In the genomic region with DNA sequence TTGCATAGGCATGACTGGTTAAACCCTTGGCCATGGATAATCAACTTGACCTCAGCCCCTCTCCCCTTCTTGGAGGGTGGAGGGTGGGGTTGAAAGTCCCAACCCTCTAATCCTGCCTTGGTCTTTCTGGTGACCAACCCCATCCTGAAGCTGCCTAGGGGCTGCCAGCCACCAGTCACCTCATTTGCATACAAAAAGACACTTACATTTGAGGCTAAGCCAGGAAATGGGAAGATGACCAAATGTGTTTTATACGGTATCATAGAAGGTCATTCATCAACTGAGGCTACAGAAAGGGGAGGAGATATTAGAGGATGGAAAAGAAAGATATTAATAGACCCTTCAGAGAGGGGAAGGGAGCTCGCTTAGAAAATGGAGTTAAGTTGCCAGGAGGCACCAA, we compare ENCODE assay signal across 26 cellular contexts.
DNase-seq lines count a peak whose midpoint lies in the region; ATAC-seq, FAIRE-seq and TF ChIP-seq lines count a peak whose summit lies in the region.
"Had no signal": no experiment of that assay in that cellular context is flagged by ENCODE, and none has a peak within 500 bp of the region (broad histone marks: within the 10 kb centered on the region; RNA-seq: fewer than 3 reads in every experiment).

No MANE protein-coding gene starts in this region.

- POLR2A ChIA-PET in activated naive CD8-positive, alpha-beta T cell treated with anti-CD3 and anti-CD28 coated beads, Interleukin-2, amount 10 ng/mL, durations not matched to agents 7 days and 5 days (lab: Charles Lee), result no interaction called here

- H3K27ac Mint-ChIP-seq in activated T-cell treated with anti-CD3 and anti-CD28 coated beads, Interleukin-2, amount 50 U/mL, for 72 hours, result peak overlapping the region; percentile 56
- H3K27ac Mint-ChIP-seq in activated naive CD8-positive, alpha-beta T cell treated with anti-CD3 and anti-CD28 coated beads, Interleukin-2, amount 10 ng/mL, durations not matched to agents 7 days and 5 days, result peak overlapping the region; percentile 54
- H3K27ac Mint-ChIP-seq: endodermal cell, nephron had no signal

- peak overlapping the region; percentile 10 to 39 for H3K4me3 Mint-ChIP-seq in activated T-cell treated with anti-CD3 and anti-CD28 coated beads, Interleukin-2, amount 50 U/mL, for 72 hours
- no peak overlapping the region for H3K4me3 Mint-ChIP-seq in activated T-cell treated with anti-CD3 and anti-CD28 coated beads, Interleukin-2, amount 50 U/mL, for 4 hours
- H3K4me3 Mint-ChIP-seq in activated naive CD8-positive, alpha-beta T cell treated with anti-CD3 and anti-CD28 coated beads, Interleukin-2, amount 10 ng/mL, durations not matched to agents 7 days and 5 days, result no peak overlapping the region
- H3K4me3 Mint-ChIP-seq: endodermal cell, nephron had no signal

- no peaks in the 10 kb centered on the region for H3K79me1 ChIP-seq in trophoblast cell (ENCODE audit: low read length)

- intact Hi-C loops in cardiac septum (cut with DNase I), result no loop called here

- no peak overlapping the region for H3K18ac ChIP-seq in trophoblast cell (ENCODE audit: low read length)

- no peaks in the 10 kb centered on the region for H3K27me3 Mint-ChIP-seq in activated T-cell treated with anti-CD3 and anti-CD28 coated beads, Interleukin-2, amount 50 U/mL, for 72 hours (ENCODE audit: low read depth)
- no peaks in the 10 kb centered on the region for H3K27me3 Mint-ChIP-seq in activated T-cell treated with anti-CD3 and anti-CD28 coated beads, Interleukin-2, amount 50 U/mL, for 4 hours (ENCODE audit: low read depth)
- no peaks in the 10 kb centered on the region for H3K27me3 Mint-ChIP-seq in activated naive CD8-positive, alpha-beta T cell treated with anti-CD3 and anti-CD28 coated beads, Interleukin-2, amount 10 ng/mL, durations not matched to agents 7 days and 5 days
- H3K27me3 Mint-ChIP-seq: IgD-negative memory B cell had no signal

- peak overlapping the region; percentile 52 for H2BK12ac ChIP-seq in trophoblast cell (ENCODE audit: low read length)

- no peak overlapping the region for H3K23ac ChIP-seq in trophoblast cell (ENCODE audit: low read length)

- DNase-seq in activated T-cell treated with anti-CD3 and anti-CD28 coated beads, Interleukin-2, amount 50 U/mL, for 72 hours, result no peak
- no peak for DNase-seq in activated T-cell treated with anti-CD3 and anti-CD28 coated beads, Interleukin-2, amount 50 U/mL, for 4 hours
- DNase-seq in GM12891 (ENCODE audit: insufficient read length, low spot score), result no peak
- DNase-seq in activated naive CD8-positive, alpha-beta T cell treated with anti-CD3 and anti-CD28 coated beads, Interleukin-2, amount 10 ng/mL, durations not matched to agents 7 days and 5 days, result no peak
- no peak for DNase-seq in trophoblast cell
- DNase-seq in cardiac septum (ENCODE audit: low spot score), result no peak
- no peak for DNase-seq in T-helper 2 cell
- DNase-seq: activated T-cell treated with anti-CD3 and anti-CD28 coated beads, Interleukin-2, amount 50 U/mL, for 48 hours; DMS 273 treated with DMSO at 0.1 percent for 48 hours; endodermal cell; HCEC 1CT; NCI-H1417; NCI-H2081 treated with DMSO at 0.1 percent for 48 hours; NCI-H510A; PC-9; right lobe of liver; SHP77 treated with DMSO at 0.1 percent for 48 hours; stimulated activated CD4-positive, alpha-beta T cell treated with anti-CD3 and anti-CD28 coated beads, Interleukin-15, amount 100 ng/mL, for 24 hours had no signal

- H3K4me2 ChIP-seq in trophoblast cell (ENCODE audit: low read length), result no peak overlapping the region
- H3K4me2 ChIP-seq: BLaER1 treated with 17β-estradiol and CSF1 and Interleukin-3, amounts not matched to agents 10 nM and 100 nM; PC-9 had no signal

- H4K91ac ChIP-seq in trophoblast cell (ENCODE audit: low read depth, low read length), result no peak overlapping the region

- no peak overlapping the region for H3K9ac ChIP-seq in trophoblast cell (ENCODE audit: low read length)
- H3K9ac ChIP-seq: BLaER1 treated with 17β-estradiol and CSF1 and Interleukin-3, amounts not matched to agents 10 nM and 100 nM; parathyroid adenoma had no signal

- H3K4me1 Mint-ChIP-seq in activated T-cell treated with anti-CD3 and anti-CD28 coated beads, Interleukin-2, amount 50 U/mL, for 72 hours (ENCODE audit: low read depth), result peaks cover 87% of the 10 kb centered on the region
- H3K4me1 Mint-ChIP-seq in activated T-cell treated with anti-CD3 and anti-CD28 coated beads, Interleukin-2, amount 50 U/mL, for 4 hours (ENCODE audit: low read depth), result peaks cover 82% of the 10 kb centered on the region
- H3K4me1 Mint-ChIP-seq in activated naive CD8-positive, alpha-beta T cell treated with anti-CD3 and anti-CD28 coated beads, Interleukin-2, amount 10 ng/mL, durations not matched to agents 7 days and 5 days, result peaks cover 46% of the 10 kb centered on the region

- no peak overlapping the region for H3K27ac ChIP-seq in trophoblast cell (ENCODE audit: low read depth, low read length)
- H3K27ac ChIP-seq: coronary artery, parathyroid adenoma, PC-9, right lobe of liver had no signal

- no peak for TF ChIP-seq POLR2A in GM12891 (IDR thresholded peaks at IDR 0.05; ENCODE audit: low read depth, low read length)

- H3K36me3 Mint-ChIP-seq in activated T-cell treated with anti-CD3 and anti-CD28 coated beads, Interleukin-2, amount 50 U/mL, for 72 hours (ENCODE audit: insufficient read depth in 2 of 2), result peaks cover 9 to 31% of the 10 kb centered on the region in 2 donors
- peaks cover 40% of the 10 kb centered on the region for H3K36me3 Mint-ChIP-seq in activated T-cell treated with anti-CD3 and anti-CD28 coated beads, Interleukin-2, amount 50 U/mL, for 4 hours (ENCODE audit: insufficient read depth)
- peaks cover 52% of the 10 kb centered on the region for H3K36me3 Mint-ChIP-seq in activated naive CD8-positive, alpha-beta T cell treated with anti-CD3 and anti-CD28 coated beads, Interleukin-2, amount 10 ng/mL, durations not matched to agents 7 days and 5 days

- ATAC-seq in activated T-cell treated with anti-CD3 and anti-CD28 coated beads, Interleukin-2, amount 50 U/mL, for 72 hours (replicated peaks in 1 of 2), result no peak
- ATAC-seq in activated T-cell treated with anti-CD3 and anti-CD28 coated beads, Interleukin-2, amount 50 U/mL, for 4 hours, result no peak
- no peak for ATAC-seq in activated naive CD8-positive, alpha-beta T cell treated with anti-CD3 and anti-CD28 coated beads, Interleukin-2, amount 10 ng/mL, durations not matched to agents 7 days and 5 days (ENCODE audit: low read depth)
- no peak for ATAC-seq in HG02885 (IDR thresholded peaks at IDR 0.05; ENCODE audit: poor library complexity, unreplicated experiment)
- ATAC-seq: right lobe of liver had no signal

- no peak overlapping the region for H4K12ac ChIP-seq in trophoblast cell (ENCODE audit: low read depth, low read length)

- H3K79me2 ChIP-seq in trophoblast cell (ENCODE audit: control insufficient read depth, insufficient read depth, low read length, poor library complexity), result peaks cover 2% of the 10 kb centered on the region

- H4K8ac ChIP-seq in trophoblast cell (ENCODE audit: low read depth, low read length), result no peak overlapping the region

- H3K4ac ChIP-seq in trophoblast cell (ENCODE audit: low read depth, low read length), result peak overlapping the region; percentile 40

- H3K14ac ChIP-seq in trophoblast cell (ENCODE audit: low read length), result no peak overlapping the region

- FAIRE-seq in GM12891 (lab: Jason Lieb, UNC), result no peak
- FAIRE-seq: bronchial epithelial cell, G401.6 had no signal

- H3K4me1 ChIP-seq in trophoblast cell (ENCODE audit: control insufficient read depth in 1 of 2, insufficient read depth in 2 of 2, low read length in 2 of 2), result peaks cover 15 to 25% of the 10 kb centered on the region in 2 experiments
- H3K4me1 ChIP-seq: parathyroid adenoma had no signal

- WGBS in trophoblast cell (ENCODE audit: extremely low coverage, insufficient coverage, insufficient read length), result no CpG with 5 or more reads among the region's 2 CpGs

- no peak overlapping the region for H2AFZ ChIP-seq in trophoblast cell (ENCODE audit: insufficient read depth, low read length, poor library complexity)
- H2AFZ ChIP-seq: parathyroid adenoma, PC-9 had no signal

- H2BK120ac ChIP-seq in trophoblast cell (ENCODE audit: insufficient read depth, low read length, poor library complexity), result no peak overlapping the region

- no peak overlapping the region for H2AK5ac ChIP-seq in trophoblast cell (ENCODE audit: low read length)

- no peaks in the 10 kb centered on the region for H3K9me3 Mint-ChIP-seq in activated T-cell treated with anti-CD3 and anti-CD28 coated beads, Interleukin-2, amount 50 U/mL, for 72 hours
- no peaks in the 10 kb centered on the region for H3K9me3 Mint-ChIP-seq in activated T-cell treated with anti-CD3 and anti-CD28 coated beads, Interleukin-2, amount 50 U/mL, for 4 hours
- peaks cover 2% of the 10 kb centered on the region for H3K9me3 Mint-ChIP-seq in activated naive CD8-positive, alpha-beta T cell treated with anti-CD3 and anti-CD28 coated beads, Interleukin-2, amount 10 ng/mL, durations not matched to agents 7 days and 5 days

- no peak overlapping the region for H2BK5ac ChIP-seq in trophoblast cell (ENCODE audit: low read depth, low read length, poor library complexity)

- peaks cover 2% of the 10 kb centered on the region for H3K9me3 ChIP-seq in trophoblast cell (ENCODE audit: insufficient read depth, low read depth, low read length)
- H3K9me3 ChIP-seq: right lobe of liver had no signal

- no peak overlapping the region for H3K4me3 ChIP-seq in trophoblast cell (ENCODE audit: low read depth, low read length)
- H3K4me3 ChIP-seq: BLaER1 treated with 17β-estradiol and CSF1 and Interleukin-3, amounts not matched to agents 10 nM and 100 nM; coronary artery; PC-9; right lobe of liver had no signal

- no peaks in the 10 kb centered on the region for H3K36me3 ChIP-seq in trophoblast cell (ENCODE audit: control insufficient read depth in 1 of 2, insufficient read depth in 2 of 2, low read length in 2 of 2)
- H3K36me3 ChIP-seq: right lobe of liver had no signal

- H3K27me3 ChIP-seq in trophoblast cell (ENCODE audit: insufficient read depth, low read length), result no peaks in the 10 kb centered on the region
- H3K27me3 ChIP-seq: right lobe of liver had no signal

TF ChIP-seq in GM12891, 5 proteins besides CTCF, POLR2A, EP300 and RAD21:
- TF ChIP-seq POU2F2 (IDR thresholded peaks at IDR 0.05; ENCODE audit: low read depth, low read length) (peak; percentile 65; the same call in 1 of the 2 replicates), PAX5 (IDR thresholded peaks at IDR 0.05; ENCODE audit: insufficient read depth, low read length, severe bottlenecking) (no peak)

Comparison
In these comparisons a context has a peak if more than half of its experiments do, and no peak if none do; other contexts are left out.
1. H3K4me3 Mint-ChIP-seq: peak in activated T-cell treated with anti-CD3 and anti-CD28 coated beads, Interleukin-2, amount 50 U/mL, for 72 hours (2 of 2); none in activated T-cell treated with anti-CD3 and anti-CD28 coated beads, Interleukin-2, amount 50 U/mL, for 4 hours (single experiment) and activated naive CD8-positive, alpha-beta T cell treated with anti-CD3 and anti-CD28 coated beads, Interleukin-2, amount 10 ng/mL, durations not matched to agents 7 days and 5 days (single experiment).